ENCODE assay signal across 8 cellular contexts in genomic region chr22:21947040-21948014, GRCh38. TPM values are rescaled to one million over a fixed set of nuclear protein-coding genes. Genes with fewer than 3 reads are reported as not detected.
DNase-seq lines count a peak whose midpoint lies in the region; ATAC-seq and TF ChIP-seq lines count a peak whose summit lies in the region.

No MANE protein-coding gene starts in this region.

- H3K36me3 Mint-ChIP-seq in activated naive CD8-positive, alpha-beta T cell treated with anti-CD3 and anti-CD28 coated beads, Interleukin-2, amount 50 U/mL, for 24 hours (ENCODE audit: low read depth) = peaks cover 5% of the 10 kb centered on the region

- no peak overlapping the region for H3K27ac Mint-ChIP-seq in activated naive CD8-positive, alpha-beta T cell treated with anti-CD3 and anti-CD28 coated beads, Interleukin-2, amount 50 U/mL, for 24 hours

- intact Hi-C loops in sciatic nerve (cut with DNase I) = no loop called here

- H3K27me3 Mint-ChIP-seq in activated naive CD8-positive, alpha-beta T cell treated with anti-CD3 and anti-CD28 coated beads, Interleukin-2, amount 50 U/mL, for 24 hours = no peaks in the 10 kb centered on the region

- H3K4me1 Mint-ChIP-seq in activated naive CD8-positive, alpha-beta T cell treated with anti-CD3 and anti-CD28 coated beads, Interleukin-2, amount 50 U/mL, for 24 hours = peaks cover 30% of the 10 kb centered on the region

- TF ChIP-seq POLR2A in erythroblast (IDR thresholded peaks at IDR 0.05; ENCODE audit: low read length) = no peak

- DNase-seq in ELF-1 (ENCODE audit: low read depth, low spot score) = peak; percentile 63
- peak; percentile 55 for DNase-seq in OCI-M2 (lab: John Stamatoyannopoulos, UW; ENCODE audit: unreplicated experiment)
- peak; percentile 62 to 82 for DNase-seq in erythroblast (lab: John Stamatoyannopoulos, UW)
- DNase-seq in sciatic nerve (ENCODE audit: low spot score) = peak; percentile 67
- no peak for DNase-seq in NCI-H2107 treated with DMSO at 0.1 percent for 48 hours (lab: John Stamatoyannopoulos, UW; ENCODE audit: unreplicated experiment)
- no peak for DNase-seq in SHP77 (lab: John Stamatoyannopoulos, UW)
- no peak for DNase-seq in activated naive CD8-positive, alpha-beta T cell treated with anti-CD3 and anti-CD28 coated beads, Interleukin-2, amount 50 U/mL, for 24 hours

- no peak overlapping the region for H3K4me3 Mint-ChIP-seq in activated naive CD8-positive, alpha-beta T cell treated with anti-CD3 and anti-CD28 coated beads, Interleukin-2, amount 50 U/mL, for 24 hours

- no peaks in the 10 kb centered on the region for H3K9me3 Mint-ChIP-seq in activated naive CD8-positive, alpha-beta T cell treated with anti-CD3 and anti-CD28 coated beads, Interleukin-2, amount 50 U/mL, for 24 hours

- no peak for ATAC-seq in sciatic nerve
- ATAC-seq in GM21526 (IDR thresholded peaks at IDR 0.05; ENCODE audit: low FRiP score, unreplicated experiment) = no peak
- no peak for ATAC-seq in activated naive CD8-positive, alpha-beta T cell treated with anti-CD3 and anti-CD28 coated beads, Interleukin-2, amount 50 U/mL, for 24 hours

RNA-seq across cellular contexts. Expression of gene PPM1F, which starts 5.3 kb away (rescaled TPM):
- 95.5 TPM for total RNA-seq in sciatic nerve

RNA-seq across cellular contexts. Expression of gene TOP3B, which starts 35.3 kb away (rescaled TPM):
- 37.0 TPM for total RNA-seq in sciatic nerve

Comparison
In these comparisons a context has a peak if more than half of its experiments do, and no peak if none do; other contexts are left out.
1. DNase-seq: peak in ELF-1 (single experiment), OCI-M2 (single experiment), erythroblast (2 of 2) and sciatic nerve (single experiment); none in NCI-H2107 treated with DMSO at 0.1 percent for 48 hours (single experiment), SHP77 (0 of 2) and activated naive CD8-positive, alpha-beta T cell treated with anti-CD3 and anti-CD28 coated beads, Interleukin-2, amount 50 U/mL, for 24 hours (single experiment).